Comparison of ENCODE assay signal across 1 cellular context in genomic region chr3:141487419-141488345, GRCh38.
A peak's percentile ranks its signal among the peaks of the same experiment; 100 is the strongest.
TF ChIP-seq lines count a peak whose summit lies in the region.

No MANE protein-coding gene starts in this region.

TF ChIP-seq in K562, 482 proteins besides CTCF, POLR2A, EP300 and RAD21 (continued from another document and continues in another):
- TF ChIP-seq ZNF318 (IDR thresholded peaks at IDR 0.05; ENCODE audit: borderline replicate concordance in 1 of 2, low read depth in 1 of 2) (no peak), RNF2 (IDR thresholded peaks at IDR 0.05) (peak; percentile 35; the same call in 1 of the 2 replicates), RB1 (IDR thresholded peaks at IDR 0.05; ENCODE audit: low read depth) (0 out of 2 replicates have a peak, but pooled peaks have one; percentile 14), ELF4 (CRISPR knock-in tag; IDR thresholded peaks at IDR 0.05) (no peak), IRF2 (CRISPR knock-in tag; IDR thresholded peaks at IDR 0.05) (no peak), KDM1A (IDR thresholded peaks at IDR 0.05) (no peak), TAF7 (tag; IDR thresholded peaks at IDR 0.05) (no peak), ZNF133 (CRISPR knock-in tag; IDR thresholded peaks at IDR 0.05) (no peak), E2F5 (CRISPR knock-in tag; IDR thresholded peaks at IDR 0.05) (no peak), PHF20 (IDR thresholded peaks at IDR 0.05; ENCODE audit: partially characterized antibody) (no peak), ZNF655 (CRISPR knock-in tag; IDR thresholded peaks at IDR 0.05) (no peak), ZBTB8A (IDR thresholded peaks at IDR 0.05; ENCODE audit: partially characterized antibody) (no peak), CEBPG (CRISPR knock-in tag; IDR thresholded peaks at IDR 0.05) (0 out of 2 replicates have a peak, but pooled peaks have one; percentile 29), CEBPG (tag; conservative IDR thresholded peaks at IDR 0.05 in 1 of 2, IDR thresholded peaks at IDR 0.05 in 1 of 2) (no peak), ARID2 (IDR thresholded peaks at IDR 0.05) (no peak), ASH1L (IDR thresholded peaks at IDR 0.05; ENCODE audit: borderline replicate concordance, low read depth, partially characterized antibody) (no peak), CHAMP1 (IDR thresholded peaks at IDR 0.05) (no peak), STAG1 (CRISPR knock-in tag; IDR thresholded peaks at IDR 0.05; ENCODE audit: borderline replicate concordance) (no peak), TCFL5 (CRISPR knock-in tag; conservative IDR thresholded peaks at IDR 0.05) (no peak), MXI1 (IDR thresholded peaks at IDR 0.05; ENCODE audit: low read depth, low read length) (no peak; the same call in 1 of the 2 replicates), MEF2A (IDR thresholded peaks at IDR 0.05; ENCODE audit: control insufficient read depth, low read depth, low read length) (no peak), SAFB (IDR thresholded peaks at IDR 0.05; ENCODE audit: borderline replicate concordance, low read depth, low read length) (no peak; the same call in none of the 2 replicates), NR2C2 (CRISPR knock-in tag; IDR thresholded peaks at IDR 0.05) (no peak), NR2C2 (tag; IDR thresholded peaks at IDR 0.05) (no peak; the same call in 1 of the 2 replicates), GATA2 (CRISPR knock-in tag; IDR thresholded peaks at IDR 0.05) (no peak), ZNF175 (CRISPR knock-in tag; IDR thresholded peaks at IDR 0.05; ENCODE audit: low read depth) (no peak), MAFF (IDR thresholded peaks at IDR 0.05; ENCODE audit: low read length) (no peak), CEBPB (tag; IDR thresholded peaks at IDR 0.05) (no peak)
- TF ChIP-seq, protein P1, sequence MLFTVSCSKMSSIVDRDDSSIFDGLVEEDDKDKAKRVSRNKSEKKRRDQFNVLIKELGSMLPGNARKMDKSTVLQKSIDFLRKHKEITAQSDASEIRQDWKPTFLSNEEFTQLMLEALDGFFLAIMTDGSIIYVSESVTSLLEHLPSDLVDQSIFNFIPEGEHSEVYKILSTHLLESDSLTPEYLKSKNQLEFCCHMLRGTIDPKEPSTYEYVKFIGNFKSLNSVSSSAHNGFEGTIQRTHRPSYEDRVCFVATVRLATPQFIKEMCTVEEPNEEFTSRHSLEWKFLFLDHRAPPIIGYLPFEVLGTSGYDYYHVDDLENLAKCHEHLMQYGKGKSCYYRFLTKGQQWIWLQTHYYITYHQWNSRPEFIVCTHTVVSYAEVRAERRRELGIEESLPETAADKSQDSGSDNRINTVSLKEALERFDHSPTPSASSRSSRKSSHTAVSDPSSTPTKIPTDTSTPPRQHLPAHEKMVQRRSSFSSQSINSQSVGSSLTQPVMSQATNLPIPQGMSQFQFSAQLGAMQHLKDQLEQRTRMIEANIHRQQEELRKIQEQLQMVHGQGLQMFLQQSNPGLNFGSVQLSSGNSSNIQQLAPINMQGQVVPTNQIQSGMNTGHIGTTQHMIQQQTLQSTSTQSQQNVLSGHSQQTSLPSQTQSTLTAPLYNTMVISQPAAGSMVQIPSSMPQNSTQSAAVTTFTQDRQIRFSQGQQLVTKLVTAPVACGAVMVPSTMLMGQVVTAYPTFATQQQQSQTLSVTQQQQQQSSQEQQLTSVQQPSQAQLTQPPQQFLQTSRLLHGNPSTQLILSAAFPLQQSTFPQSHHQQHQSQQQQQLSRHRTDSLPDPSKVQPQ (CRISPR knock-in tag; IDR thresholded peaks at IDR 0.05; ENCODE audit: borderline replicate concordance), result no peak
- TF ChIP-seq, protein P2, sequence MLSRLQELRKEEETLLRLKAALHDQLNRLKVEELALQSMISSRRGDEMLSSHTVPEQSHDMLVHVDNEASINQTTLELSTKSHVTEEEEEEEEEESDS (CRISPR knock-in tag; IDR thresholded peaks at IDR 0.05), result no peak
- TF ChIP-seq, protein P3, sequence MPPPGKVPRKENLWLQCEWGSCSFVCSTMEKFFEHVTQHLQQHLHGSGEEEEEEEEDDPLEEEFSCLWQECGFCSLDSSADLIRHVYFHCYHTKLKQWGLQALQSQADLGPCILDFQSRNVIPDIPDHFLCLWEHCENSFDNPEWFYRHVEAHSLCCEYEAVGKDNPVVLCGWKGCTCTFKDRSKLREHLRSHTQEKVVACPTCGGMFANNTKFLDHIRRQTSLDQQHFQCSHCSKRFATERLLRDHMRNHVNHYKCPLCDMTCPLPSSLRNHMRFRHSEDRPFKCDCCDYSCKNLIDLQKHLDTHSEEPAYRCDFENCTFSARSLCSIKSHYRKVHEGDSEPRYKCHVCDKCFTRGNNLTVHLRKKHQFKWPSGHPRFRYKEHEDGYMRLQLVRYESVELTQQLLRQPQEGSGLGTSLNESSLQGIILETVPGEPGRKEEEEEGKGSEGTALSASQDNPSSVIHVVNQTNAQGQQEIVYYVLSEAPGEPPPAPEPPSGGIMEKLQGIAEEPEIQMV (tag; conservative IDR thresholded peaks at IDR 0.05; ENCODE audit: low read depth), result no peak
- TF ChIP-seq, protein P4, sequence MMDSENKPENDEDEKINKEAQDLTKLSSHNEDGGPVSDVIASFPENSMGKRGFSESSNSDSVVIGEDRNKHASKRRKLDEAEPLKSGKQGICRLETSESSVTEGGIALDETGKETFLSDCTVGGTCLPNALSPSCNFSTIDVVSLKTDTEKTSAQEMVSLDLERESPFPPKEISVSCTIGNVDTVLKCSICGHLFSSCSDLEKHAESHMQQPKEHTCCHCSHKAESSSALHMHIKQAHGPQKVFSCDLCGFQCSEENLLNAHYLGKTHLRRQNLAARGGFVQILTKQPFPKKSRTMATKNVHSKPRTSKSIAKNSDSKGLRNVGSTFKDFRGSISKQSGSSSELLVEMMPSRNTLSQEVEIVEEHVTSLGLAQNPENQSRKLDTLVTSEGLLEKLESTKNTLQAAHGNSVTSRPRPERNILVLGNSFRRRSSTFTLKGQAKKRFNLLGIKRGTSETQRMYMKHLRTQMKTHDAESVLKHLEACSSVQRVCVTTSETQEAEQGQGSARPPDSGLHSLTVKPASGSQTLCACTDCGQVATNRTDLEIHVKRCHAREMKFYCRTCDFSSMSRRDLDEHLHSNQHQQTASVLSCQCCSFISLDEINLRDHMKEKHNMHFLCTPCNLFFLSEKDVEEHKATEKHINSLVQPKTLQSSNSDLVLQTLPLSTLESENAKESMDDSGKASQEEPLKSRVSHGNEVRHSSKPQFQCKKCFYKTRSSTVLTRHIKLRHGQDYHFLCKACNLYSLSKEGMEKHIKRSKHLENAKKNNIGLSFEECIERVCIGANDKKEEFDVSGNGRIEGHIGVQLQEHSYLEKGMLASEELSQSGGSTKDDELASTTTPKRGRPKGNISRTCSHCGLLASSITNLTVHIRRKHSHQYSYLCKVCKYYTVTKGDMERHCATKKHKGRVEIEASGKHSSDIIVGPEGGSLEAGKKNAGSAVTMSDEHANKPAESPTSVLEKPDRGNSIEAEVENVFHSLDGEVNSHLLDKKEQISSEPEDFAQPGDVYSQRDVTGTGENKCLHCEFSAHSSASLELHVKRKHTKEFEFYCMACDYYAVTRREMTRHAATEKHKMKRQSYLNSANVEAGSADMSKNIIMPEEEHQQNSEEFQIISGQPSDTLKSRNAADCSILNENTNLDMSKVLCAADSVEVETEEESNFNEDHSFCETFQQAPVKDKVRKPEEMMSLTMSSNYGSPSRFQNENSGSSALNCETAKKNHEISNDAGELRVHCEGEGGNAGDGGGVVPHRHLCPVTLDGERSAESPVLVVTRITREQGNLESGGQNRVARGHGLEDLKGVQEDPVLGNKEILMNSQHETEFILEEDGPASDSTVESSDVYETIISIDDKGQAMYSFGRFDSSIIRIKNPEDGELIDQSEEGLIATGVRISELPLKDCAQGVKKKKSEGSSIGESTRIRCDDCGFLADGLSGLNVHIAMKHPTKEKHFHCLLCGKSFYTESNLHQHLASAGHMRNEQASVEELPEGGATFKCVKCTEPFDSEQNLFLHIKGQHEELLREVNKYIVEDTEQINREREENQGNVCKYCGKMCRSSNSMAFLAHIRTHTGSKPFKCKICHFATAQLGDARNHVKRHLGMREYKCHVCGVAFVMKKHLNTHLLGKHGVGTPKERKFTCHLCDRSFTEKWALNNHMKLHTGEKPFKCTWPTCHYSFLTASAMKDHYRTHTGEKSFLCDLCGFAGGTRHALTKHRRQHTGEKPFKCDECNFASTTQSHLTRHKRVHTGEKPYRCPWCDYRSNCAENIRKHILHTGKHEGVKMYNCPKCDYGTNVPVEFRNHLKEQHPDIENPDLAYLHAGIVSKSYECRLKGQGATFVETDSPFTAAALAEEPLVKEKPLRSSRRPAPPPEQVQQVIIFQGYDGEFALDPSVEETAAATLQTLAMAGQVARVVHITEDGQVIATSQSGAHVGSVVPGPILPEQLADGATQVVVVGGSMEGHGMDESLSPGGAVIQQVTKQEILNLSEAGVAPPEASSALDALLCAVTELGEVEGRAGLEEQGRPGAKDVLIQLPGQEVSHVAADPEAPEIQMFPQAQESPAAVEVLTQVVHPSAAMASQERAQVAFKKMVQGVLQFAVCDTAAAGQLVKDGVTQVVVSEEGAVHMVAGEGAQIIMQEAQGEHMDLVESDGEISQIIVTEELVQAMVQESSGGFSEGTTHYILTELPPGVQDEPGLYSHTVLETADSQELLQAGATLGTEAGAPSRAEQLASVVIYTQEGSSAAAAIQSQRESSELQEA (IDR thresholded peaks at IDR 0.05; ENCODE audit: low read depth), result peak; percentile 63
